In genomic region chr10:61752111-61753011, GRCh38 we compare ENCODE assay signal across 8 cellular contexts.
DNase-seq lines count a peak whose midpoint lies in the region; ATAC-seq and TF ChIP-seq lines count a peak whose summit lies in the region.

No MANE protein-coding gene starts in this region.

- H3K27ac Mint-ChIP-seq in IgD-negative memory B cell (no peak overlapping the region), nephron (peak overlapping the region; percentile 94 to 96 (median 94))

- H3K4me2 ChIP-seq in BLaER1 treated with 17β-estradiol and CSF1 and Interleukin-3, amounts not matched to agents 10 nM and 100 nM, result peak overlapping the region; percentile 49 to 77 (median 56); a peak in 21 of 22 replicates
- H3K4me2 ChIP-seq in mammary epithelial cell (ENCODE audit: insufficient read depth, low read depth, low read length), result no peak overlapping the region

- H3K79me2 ChIP-seq in mammary epithelial cell (ENCODE audit: insufficient read depth, low read length), result no peaks in the 10 kb centered on the region

- H3K9me3 ChIP-seq in BLaER1 treated with 17β-estradiol and CSF1 and Interleukin-3, amounts not matched to agents 10 nM and 100 nM (replicated peaks in 1 of 11), result no peaks in the 10 kb centered on the region
- no peaks in the 10 kb centered on the region for H3K9me3 ChIP-seq in mammary epithelial cell (replicated peaks; ENCODE audit: insufficient read depth, low read length)

- H3K4me3 ChIP-seq in BLaER1 treated with 17β-estradiol and CSF1 and Interleukin-3, amounts not matched to agents 10 nM and 100 nM, result no peak overlapping the region
- H3K4me3 ChIP-seq in mammary epithelial cell (replicated peaks in 1 of 3; ENCODE audit: insufficient read depth in 1 of 3, low read depth in 2 of 3, low read length in 3 of 3), result no peak overlapping the region

- H3K27ac ChIP-seq in BLaER1 treated with 17β-estradiol and CSF1 and Interleukin-3, amounts not matched to agents 10 nM and 100 nM, result peak overlapping the region in 8 of 11 experiments; percentile 8 to 68 (median 42); a peak in 12 of 22 replicates
- no peak overlapping the region for H3K27ac ChIP-seq in mammary epithelial cell (ENCODE audit: insufficient read depth, low read depth, low read length)

- H3K9ac ChIP-seq in BLaER1 treated with 17β-estradiol and CSF1 and Interleukin-3, amounts not matched to agents 10 nM and 100 nM, result peak overlapping the region in 3 of 11 experiments; percentile 20 to 40 (median 25); a peak in 2 of 22 replicates
- H3K9ac ChIP-seq in mammary epithelial cell (ENCODE audit: insufficient read depth, low read length), result no peak overlapping the region

- H3K36me3 Mint-ChIP-seq in IgD-negative memory B cell (no peaks in the 10 kb centered on the region), nephron (ENCODE audit: low read depth) (no peaks in the 10 kb centered on the region)

- H4K20me1 ChIP-seq in BLaER1 treated with 17β-estradiol and CSF1 and Interleukin-3, amounts not matched to agents 10 nM and 100 nM, result no peaks in the 10 kb centered on the region
- no peaks in the 10 kb centered on the region for H4K20me1 ChIP-seq in mammary epithelial cell (ENCODE audit: insufficient read depth, low read length)

- TF ChIP-seq CTCF in mammary epithelial cell (conservative IDR thresholded peaks at IDR 0.05 in 1 of 2, IDR thresholded peaks at IDR 0.05 in 1 of 2; ENCODE audit: extremely low read depth in 1 of 2, insufficient read depth in 1 of 2, low read depth in 1 of 2, low read length in 2 of 2) (no peak), nephron (IDR thresholded peaks at IDR 0.05; ENCODE audit: unreplicated experiment in 3 of 3) (no peak)

- H3K4me1 Mint-ChIP-seq in IgD-negative memory B cell (peaks cover 11 to 28% (median 28%) of the 10 kb centered on the region in 3 donors), nephron (peaks cover 57% of the 10 kb centered on the region)

- WGBS in mammary epithelial cell (ENCODE audit: low coverage, missing lambda C conversion rate), result 84% methylated on average over 6 of the region's 6 CpGs

- H3K9me3 Mint-ChIP-seq in IgD-negative memory B cell (no peaks in the 10 kb centered on the region), nephron (no peaks in the 10 kb centered on the region)

- CTCF ChIA-PET in mammary epithelial cell (lab: Charles Lee; ENCODE audit: low non-redundant PET), result interaction anchor here (0.6 kb wide), 1 partner anchor 144 kb away, joined by 3 read pairs; no protein-coding TSS in a partner anchor

- H2AFZ ChIP-seq in mammary epithelial cell (ENCODE audit: low read depth, low read length), result peak overlapping the region; percentile 1

- H3K4me1 ChIP-seq in BLaER1 treated with 17β-estradiol and CSF1 and Interleukin-3, amounts not matched to agents 10 nM and 100 nM, result peaks cover 19 to 22% (median 20%) of the 10 kb centered on the region in 10 experiments
- H3K4me1 ChIP-seq in mammary epithelial cell (ENCODE audit: insufficient read depth, low read length), result peaks cover 27% of the 10 kb centered on the region

- ATAC-seq in GM19463 (IDR thresholded peaks at IDR 0.05; ENCODE audit: unreplicated experiment) (peak; percentile 51), HG03280 (IDR thresholded peaks at IDR 0.05; ENCODE audit: unreplicated experiment) (no peak)

- H3K27me3 ChIP-seq in BLaER1 treated with 17β-estradiol and CSF1 and Interleukin-3, amounts not matched to agents 10 nM and 100 nM, result no peaks in the 10 kb centered on the region
- no peaks in the 10 kb centered on the region for H3K27me3 ChIP-seq in mammary epithelial cell (ENCODE audit: insufficient read depth, low read length)

- H3K4me3 Mint-ChIP-seq in IgD-negative memory B cell (peak overlapping the region in 3 of 4 donors; percentile 21 to 87 (median 79)), nephron (peak overlapping the region in 2 of 3 experiments; percentile 4 to 6)

- in situ Hi-C loops in mammary epithelial cell (cut with MboI; ENCODE audit: low sequenced_read_pairs in 2 of 2), result loop anchor here in 1 of 2 donors (25.0 kb wide), 1 partner anchor 485 kb away; no protein-coding TSS in a partner anchor

- BruUV-seq in mammary epithelial cell (replicated peaks; lab: Mats Ljungman, UMichigan), result no TSS peak

- intact Hi-C loops in mammary epithelial cell (cut with micrococcal nuclease), result loop anchor here (5.0 kb wide), 2 partner anchors 65 to 285 kb away; no protein-coding TSS in a partner anchor

- dilution Hi-C loops in mammary epithelial cell (cut with HindIII; ENCODE audit: low sequenced_read_pairs), result no loop called here

- H3K27me3 Mint-ChIP-seq in IgD-negative memory B cell (no peaks in the 10 kb centered on the region), nephron (ENCODE audit: low read depth) (no peaks in the 10 kb centered on the region)

- DNase-seq in mammary epithelial cell, result peak; percentile 70
- no peak for DNase-seq in inferior parietal cortex (ENCODE audit: extremely low spot score)
- DNase-seq in amygdala (lab: John Stamatoyannopoulos, UW), result no peak

- no peaks in the 10 kb centered on the region for H3K36me3 ChIP-seq in BLaER1 treated with 17β-estradiol and CSF1 and Interleukin-3, amounts not matched to agents 10 nM and 100 nM
- no peaks in the 10 kb centered on the region for H3K36me3 ChIP-seq in mammary epithelial cell (ENCODE audit: insufficient read depth, low read length)

Comparison
In these comparisons a context has a peak if more than half of its experiments do, and no peak if none do; other contexts are left out.
1. H3K27ac Mint-ChIP-seq: peak in nephron (3 of 3); none in IgD-negative memory B cell (0 of 3).